1 cellular context compared by ENCODE assay signal in genomic region chr1:145871994-145872411, GRCh38.
TF ChIP-seq lines count a peak whose summit lies in the region.

No MANE protein-coding gene starts in this region.

TF ChIP-seq in IMR-90, 13 proteins besides CTCF, POLR2A, EP300 and RAD21:
- TF ChIP-seq MAFK (IDR thresholded peaks at IDR 0.05; ENCODE audit: low read depth, low read length) = no peak
TF ChIP-seq in IMR-90: peak in this region for 0.
